12 cellular contexts compared by ENCODE assay signal in genomic region chr22:24977370-24978230, GRCh38. TPM values are rescaled to one million over a fixed set of nuclear protein-coding genes. Genes with fewer than 3 reads are reported as not detected.
DNase-seq lines count a peak whose midpoint lies in the region; ATAC-seq and TF ChIP-seq lines count a peak whose summit lies in the region.
"Had no signal": no experiment of that assay in that cellular context is flagged by ENCODE, and none has a peak within 500 bp of the region (broad histone marks: within the 10 kb centered on the region; RNA-seq: fewer than 3 reads in every experiment).

No MANE protein-coding gene starts in this region.

- H3K4me1 ChIP-seq in ascending aorta (peaks cover 0 to 14% of the 10 kb centered on the region in 2 donors), left ventricle myocardium inferior (peaks cover 72% of the 10 kb centered on the region), prostate gland (replicated peaks) (peaks cover 12% of the 10 kb centered on the region)

- H3K27ac Mint-ChIP-seq in stimulated activated naive B cell treated with anti-CD40 and anti-IgM and Interleukin-4, amounts not matched to agents 10 μg/mL and 1 μg/mL and 100 μg/mL, for 72 hours, result no peak overlapping the region
- H3K27ac Mint-ChIP-seq: HFFc6 had no signal

- no peak for ATAC-seq in stimulated activated naive B cell treated with anti-CD40 and anti-IgM and Interleukin-4, amounts not matched to agents 10 μg/mL and 1 μg/mL and 100 μg/mL, for 72 hours (replicated peaks)
- ATAC-seq in GM21737 (IDR thresholded peaks at IDR 0.05; ENCODE audit: unreplicated experiment), result no peak
- no peak for ATAC-seq in HG02981 (IDR thresholded peaks at IDR 0.05; ENCODE audit: unreplicated experiment)
- no peak for ATAC-seq in HG03159 (IDR thresholded peaks at IDR 0.05; ENCODE audit: unreplicated experiment)

- H3K27me3 ChIP-seq in ascending aorta (no peaks in the 10 kb centered on the region), left ventricle myocardium inferior (ENCODE audit: low read depth) (no peaks in the 10 kb centered on the region), prostate gland (replicated peaks; ENCODE audit: insufficient read depth) (no peaks in the 10 kb centered on the region)
- H3K27me3 ChIP-seq: BLaER1 treated with 17β-estradiol and CSF1 and Interleukin-3, amounts not matched to agents 10 nM and 100 nM had no signal

- DNase-seq in ELF-1 (ENCODE audit: low read depth, low spot score) (peak; percentile 77), ascending aorta (ENCODE audit: low spot score in 2 of 2) (peak in 1 of 2 donors; percentile 73), left ventricle myocardium inferior (peak; percentile 65), prostate gland (ENCODE audit: low spot score) (peak; percentile 66)
- no peak for DNase-seq in stimulated activated naive B cell treated with anti-CD40 and anti-IgM and Interleukin-4, amounts not matched to agents 10 μg/mL and 1 μg/mL and 100 μg/mL, for 72 hours
- DNase-seq: activated CD4-positive, alpha-beta T cell treated with anti-CD3 and anti-CD28 coated beads for 4 hours; HFFc6 had no signal

- no peaks in the 10 kb centered on the region for H3K9me3 Mint-ChIP-seq in stimulated activated naive B cell treated with anti-CD40 and anti-IgM and Interleukin-4, amounts not matched to agents 10 μg/mL and 1 μg/mL and 100 μg/mL, for 72 hours

- H3K36me3 ChIP-seq in ascending aorta, result no peaks in the 10 kb centered on the region
- H3K36me3 ChIP-seq in left ventricle myocardium inferior, result no peaks in the 10 kb centered on the region
- no peaks in the 10 kb centered on the region for H3K36me3 ChIP-seq in prostate gland
- H3K36me3 ChIP-seq: BLaER1 treated with 17β-estradiol and CSF1 and Interleukin-3, amounts not matched to agents 10 nM and 100 nM had no signal

- H3K27me3 Mint-ChIP-seq in stimulated activated naive B cell treated with anti-CD40 and anti-IgM and Interleukin-4, amounts not matched to agents 10 μg/mL and 1 μg/mL and 100 μg/mL, for 72 hours, result peaks cover 9 to 10% of the 10 kb centered on the region in 2 donors

- H3K36me3 Mint-ChIP-seq in stimulated activated naive B cell treated with anti-CD40 and anti-IgM and Interleukin-4, amounts not matched to agents 10 μg/mL and 1 μg/mL and 100 μg/mL, for 72 hours, result no peaks in the 10 kb centered on the region

- H3K27ac ChIP-seq in ascending aorta (peak overlapping the region; percentile 62 to 63), left ventricle myocardium inferior (replicated peaks) (peak overlapping the region; percentile 86), prostate gland (peak overlapping the region; percentile 80 to 85)

- TF ChIP-seq CTCF in ascending aorta (IDR thresholded peaks at IDR 0.05) (no peak), left ventricle myocardium inferior (IDR thresholded peaks at IDR 0.05; ENCODE audit: borderline replicate concordance) (no peak), prostate gland (IDR thresholded peaks at IDR 0.05) (no peak)

- 42% methylated on average over 13 of the region's 13 CpGs for WGBS in prostate gland

- H3K4me3 ChIP-seq in ascending aorta (no peak overlapping the region), left ventricle myocardium inferior (no peak overlapping the region), prostate gland (no peak overlapping the region)
- H3K4me3 ChIP-seq: BLaER1 treated with 17β-estradiol and CSF1 and Interleukin-3, amounts not matched to agents 10 nM and 100 nM had no signal

- TF ChIP-seq POLR2A in prostate gland (IDR thresholded peaks at IDR 0.05), result peak; percentile 34

- intact Hi-C loops in ascending aorta (cut with DNase I), result no loop called here
- intact Hi-C loops in left ventricle myocardium inferior (cut with micrococcal nuclease), result no loop called here
- intact Hi-C loops in prostate gland (cut with DNase I), result no loop called here

- H3K4me3 Mint-ChIP-seq in stimulated activated naive B cell treated with anti-CD40 and anti-IgM and Interleukin-4, amounts not matched to agents 10 μg/mL and 1 μg/mL and 100 μg/mL, for 72 hours, result no peak overlapping the region
- H3K4me3 Mint-ChIP-seq: HFFc6 had no signal

- H3K4me1 Mint-ChIP-seq in stimulated activated naive B cell treated with anti-CD40 and anti-IgM and Interleukin-4, amounts not matched to agents 10 μg/mL and 1 μg/mL and 100 μg/mL, for 72 hours, result peaks cover 0 to 1% of the 10 kb centered on the region in 2 donors

- H3K9me3 ChIP-seq in ascending aorta (no peaks in the 10 kb centered on the region), left ventricle myocardium inferior (replicated peaks) (no peaks in the 10 kb centered on the region), prostate gland (no peaks in the 10 kb centered on the region)
- H3K9me3 ChIP-seq: BLaER1 treated with 17β-estradiol and CSF1 and Interleukin-3, amounts not matched to agents 10 nM and 100 nM had no signal

RNA-seq across cellular contexts. Expression of gene KIAA1671, which starts 25.1 kb away (rescaled TPM):
- total RNA-seq in ascending aorta (79.0 TPM), left ventricle myocardium inferior (12.2 TPM), prostate gland (10 to 100 TPM; 44.8 to 53.1 TPM)

RNA-seq across cellular contexts. Expression of gene LHFPL7, which starts 31.1 kb away (rescaled TPM):
- not detected for total RNA-seq in ascending aorta
- total RNA-seq in left ventricle myocardium inferior, result not detected
- not detected for total RNA-seq in prostate gland
- total RNA-seq: HFFc6, HT1080 had no signal
